In genomic region chr1:232244426-232244825, GRCh38 we compare ENCODE assay signal across 17 cellular contexts.
"Had no signal": no experiment of that assay in that cellular context is flagged by ENCODE, and none has a peak within 500 bp of the region (broad histone marks: within the 10 kb centered on the region; RNA-seq: fewer than 3 reads in every experiment).

No MANE protein-coding gene starts in this region.

- H3K36me3 Mint-ChIP-seq: natural killer cell treated with Interleukin-12 subunit alpha and Interleukin-12 subunit beta and Interleukin-15 and Interleukin-18, amount 100 ng/mL, for 72 hours; neural progenitor cell had no signal

- DNase-seq: effector memory CD8-positive, alpha-beta T cell; gastrocnemius medialis; glutamatergic neuron; islet precursor cell; mammary epithelial cell; nucleus accumbens; pancreas; right cardiac atrium; stimulated activated CD4-positive, alpha-beta T cell treated with anti-CD3 and anti-CD28 coated beads, Interleukin-2, amount 100 ng/mL, for 48 hours; stimulated activated naive CD4-positive, alpha-beta T cell treated with Interleukin-2 at 50 U/mL for 16 hours; trophoblast cell had no signal

- H3K9me3 Mint-ChIP-seq: dendritic cell treated with granulocyte-macrophage colony-stimulating factor and Interleukin-4, amounts not matched to agents 40 ng/mL and 50 ng/mL, for 4 days; effector memory CD8-positive, alpha-beta T cell; natural killer cell treated with Interleukin-12 subunit alpha and Interleukin-12 subunit beta and Interleukin-15 and Interleukin-18, amount 100 ng/mL, for 72 hours had no signal

- H3K4me3 Mint-ChIP-seq: dendritic cell treated with granulocyte-macrophage colony-stimulating factor and Interleukin-4, amounts not matched to agents 40 ng/mL and 50 ng/mL, for 4 days; effector memory CD8-positive, alpha-beta T cell; mesothelial cell of epicardium; natural killer cell treated with Interleukin-12 subunit alpha and Interleukin-12 subunit beta and Interleukin-15 and Interleukin-18, amount 100 ng/mL, for 72 hours; neural progenitor cell had no signal

- H3K27ac Mint-ChIP-seq: dendritic cell treated with granulocyte-macrophage colony-stimulating factor and Interleukin-4, amounts not matched to agents 40 ng/mL and 50 ng/mL, for 4 days; effector memory CD8-positive, alpha-beta T cell; mesothelial cell of epicardium; natural killer cell treated with Interleukin-12 subunit alpha and Interleukin-12 subunit beta and Interleukin-15 and Interleukin-18, amount 100 ng/mL, for 72 hours; neural progenitor cell; progenitor cell of endocrine pancreas had no signal

- ATAC-seq: effector memory CD8-positive, alpha-beta T cell; gastrocnemius medialis; left lobe of liver; natural killer cell treated with Interleukin-12 subunit alpha and Interleukin-12 subunit beta and Interleukin-15 and Interleukin-18, amount 100 ng/mL, for 72 hours; pancreas; right cardiac atrium had no signal
